In the genomic region with DNA sequence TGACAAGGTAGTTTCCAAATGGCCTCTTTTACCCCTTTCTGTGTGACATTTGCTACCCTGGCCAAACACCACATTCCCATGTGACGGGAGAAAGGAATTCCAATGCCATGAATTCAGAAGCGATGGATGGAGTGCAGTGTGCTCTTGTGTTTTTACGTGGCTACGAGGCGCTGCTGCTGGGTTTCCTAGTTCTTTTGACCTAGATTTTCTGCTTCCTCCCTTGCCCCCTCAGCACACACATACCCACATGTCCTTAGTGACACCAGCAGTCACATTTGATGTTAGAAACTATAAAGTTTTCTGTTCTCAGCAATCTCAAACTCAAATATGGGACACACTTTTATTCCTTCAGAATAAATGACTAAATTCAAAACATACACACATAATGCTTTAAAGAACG, we compare ENCODE assay signal across 25 cellular contexts. TPM values are rescaled to one million over a fixed set of nuclear protein-coding genes. Genes with fewer than 3 reads are reported as not detected.
A peak's percentile ranks its signal among the peaks of the same experiment; 100 is the strongest.
DNase-seq lines count a peak whose midpoint lies in the region; ATAC-seq, FAIRE-seq and TF ChIP-seq lines count a peak whose summit lies in the region.
"Had no signal": no experiment of that assay in that cellular context is flagged by ENCODE, and none has a peak within 500 bp of the region (broad histone marks: within the 10 kb centered on the region; RNA-seq: fewer than 3 reads in every experiment).

No MANE protein-coding gene starts in this region.

- 81% methylated on average over 6 of the region's 6 CpGs for WGBS in K562 (ENCODE audit: insufficient coverage, low coverage, missing lambda C conversion rate)

- H3K4me1 ChIP-seq in Loucy (ENCODE audit: insufficient read depth, low read length, poor library complexity, severe bottlenecking) = peaks cover 98% of the 10 kb centered on the region
- H3K4me1 ChIP-seq in K562 (replicated peaks in 1 of 2; ENCODE audit: control insufficient read depth in 2 of 2, insufficient read depth in 2 of 2, low read length in 2 of 2) = peaks cover 9 to 49% of the 10 kb centered on the region in 2 experiments; a peak in 3 of 5 replicates

- no peaks in the 10 kb centered on the region for H3K9me3 ChIP-seq in Loucy (ENCODE audit: insufficient read depth, low read depth, low read length)
- no peaks in the 10 kb centered on the region for H3K9me3 ChIP-seq in K562 (replicated peaks; ENCODE audit: control insufficient read depth, insufficient read depth, low read depth, low read length)
- H3K9me3 ChIP-seq: MG63, neutrophil had no signal

- peaks cover 82% of the 10 kb centered on the region for H3K36me3 Mint-ChIP-seq in activated T-cell treated with anti-CD3 and anti-CD28 coated beads, Interleukin-2, amount 50 U/mL, for 24 hours (ENCODE audit: low read depth)
- H3K36me3 Mint-ChIP-seq in stimulated activated memory B cell treated with anti-CD40 and anti-IgM and Interleukin-4, amounts not matched to agents 10 μg/mL and 1 μg/mL and 100 μg/mL, for 72 hours = peaks cover 7% of the 10 kb centered on the region

- no peak for TF ChIP-seq POLR2A in K562 (conservative IDR thresholded peaks at IDR 0.05)

- BruUV-seq in K562 (replicated peaks; lab: Mats Ljungman, UMichigan) = no TSS peak

- POLR2A ChIA-PET in K562 (lab: Yijun Ruan, JAX) = interaction anchor here (1.5 to 2.2 kb wide), 3 partner anchors 9 to 376 kb away, joined by 5 to 12 read pairs (median 5); no protein-coding TSS in a partner anchor

- TF ChIP-seq RAD21 in K562 (CRISPR knock-in tag; conservative IDR thresholded peaks at IDR 0.05 in 1 of 2, IDR thresholded peaks at IDR 0.05 in 1 of 2) = no peak

- H3K36me3 ChIP-seq in Loucy (ENCODE audit: insufficient read depth, low read length) (peaks cover 72% of the 10 kb centered on the region), K562 (ENCODE audit: control insufficient read depth, insufficient read depth, low read length) (peaks cover 80% of the 10 kb centered on the region; the same call in 2 of the 3 replicates)
- H3K36me3 ChIP-seq: MG63, neutrophil had no signal

- H3K79me2 ChIP-seq in Loucy (ENCODE audit: insufficient read depth, low read length) = peaks cover 71% of the 10 kb centered on the region
- peaks cover 71% of the 10 kb centered on the region for H3K79me2 ChIP-seq in K562 (ENCODE audit: control insufficient read depth, insufficient read depth, low read length)

- H3K9ac ChIP-seq in Loucy (ENCODE audit: low read depth, low read length, poor library complexity, severe bottlenecking) (peak overlapping the region; percentile 71), K562 (ENCODE audit: insufficient read depth in 1 of 2, low read depth in 2 of 2, low read length in 2 of 2) (peak overlapping the region in 1 of 2 experiments; percentile 28; a peak in 1 of 4 replicates)

- no peaks in the 10 kb centered on the region for H3K9me3 Mint-ChIP-seq in activated T-cell treated with anti-CD3 and anti-CD28 coated beads, Interleukin-2, amount 50 U/mL, for 24 hours
- H3K9me3 Mint-ChIP-seq in stimulated activated memory B cell treated with anti-CD40 and anti-IgM and Interleukin-4, amounts not matched to agents 10 μg/mL and 1 μg/mL and 100 μg/mL, for 72 hours = no peaks in the 10 kb centered on the region
- H3K9me3 Mint-ChIP-seq: activated T-helper 1 cell treated with anti-CD3 and anti-CD28 coated beads, Interleukin-12 subunit alpha, Interleukin-12 subunit beta, Interleukin-2, Interleukin-4 antibody, amounts not matched to agents 30 ng/mL and 10 ng/mL and 1 ng/mL, durations not matched to agents 14 hours and 24 hours and 36 hours had no signal

- H3K4me2 ChIP-seq in Loucy (ENCODE audit: low read depth, low read length, poor library complexity, severe bottlenecking) (peak overlapping the region; percentile 64), K562 (ENCODE audit: insufficient read depth, low read length) (peak overlapping the region; percentile 28; the same call in 1 of the 2 replicates)

- peaks cover 28% of the 10 kb centered on the region for H3F3A ChIP-seq in Loucy (ENCODE audit: low read depth)

- H3K4me1 Mint-ChIP-seq in activated T-cell treated with anti-CD3 and anti-CD28 coated beads, Interleukin-2, amount 50 U/mL, for 24 hours (ENCODE audit: low read depth) = peaks cover 92% of the 10 kb centered on the region
- peaks cover 45% of the 10 kb centered on the region for H3K4me1 Mint-ChIP-seq in stimulated activated memory B cell treated with anti-CD40 and anti-IgM and Interleukin-4, amounts not matched to agents 10 μg/mL and 1 μg/mL and 100 μg/mL, for 72 hours

- TF ChIP-seq EP300 in K562 (IDR thresholded peaks at IDR 0.05; ENCODE audit: low read length) = no peak

- CTCF ChIA-PET in K562 (lab: Yijun Ruan, JAX; ENCODE audit: low intra/inter-chr PET ratio) = no interaction called here

- H3K27me3 ChIP-seq in Loucy (ENCODE audit: insufficient read depth, low read length, poor library complexity, severe bottlenecking) = no peaks in the 10 kb centered on the region
- no peaks in the 10 kb centered on the region for H3K27me3 ChIP-seq in K562 (ENCODE audit: control insufficient read depth in 2 of 2, insufficient read depth in 2 of 2, low read length in 2 of 2)
- H3K27me3 ChIP-seq: MG63 had no signal

- no peaks in the 10 kb centered on the region for H3K9me1 ChIP-seq in K562 (ENCODE audit: control insufficient read depth, insufficient read depth, low read length)

- in situ Hi-C loops in K562 (cut with MboI) = no loop called here

- peak overlapping the region; percentile 32 for H3K4me3 Mint-ChIP-seq in activated T-cell treated with anti-CD3 and anti-CD28 coated beads, Interleukin-2, amount 50 U/mL, for 24 hours
- no peak overlapping the region for H3K4me3 Mint-ChIP-seq in stimulated activated memory B cell treated with anti-CD40 and anti-IgM and Interleukin-4, amounts not matched to agents 10 μg/mL and 1 μg/mL and 100 μg/mL, for 72 hours

- no peak for TF ChIP-seq CTCF in Loucy (conservative IDR thresholded peaks at IDR 0.05; ENCODE audit: low read length)
- TF ChIP-seq CTCF in K562 (IDR thresholded peaks at IDR 0.05 in 2 of 3, conservative IDR thresholded peaks at IDR 0.05 in 1 of 3; ENCODE audit: insufficient read depth in 2 of 3, low read depth in 1 of 3, low read length in 3 of 3) = no peak

- H4K20me1 ChIP-seq in Loucy (ENCODE audit: insufficient read depth, low read length, poor library complexity, severe bottlenecking) (no peaks in the 10 kb centered on the region), K562 (replicated peaks; ENCODE audit: control insufficient read depth, insufficient read depth, low read length) (no peaks in the 10 kb centered on the region)

- no peak overlapping the region; the same call in 2 of the 3 replicates for H3K27ac ChIP-seq in K562 (ENCODE audit: extremely low read depth, low read depth, low read length)
- H3K27ac ChIP-seq: neutrophil had no signal

- H3K27me3 Mint-ChIP-seq in activated T-cell treated with anti-CD3 and anti-CD28 coated beads, Interleukin-2, amount 50 U/mL, for 24 hours = no peaks in the 10 kb centered on the region
- H3K27me3 Mint-ChIP-seq in stimulated activated memory B cell treated with anti-CD40 and anti-IgM and Interleukin-4, amounts not matched to agents 10 μg/mL and 1 μg/mL and 100 μg/mL, for 72 hours = peaks cover 15% of the 10 kb centered on the region

- no peaks in the 10 kb centered on the region for H3K9me2 ChIP-seq in Loucy (replicated peaks; ENCODE audit: low read depth, low read length)

- no peak overlapping the region for H2AFZ ChIP-seq in Loucy (ENCODE audit: low read length)
- H2AFZ ChIP-seq in K562 (ENCODE audit: low read depth, low read length) = no peak overlapping the region

- DNase-seq in activated T-cell treated with anti-CD3 and anti-CD28 coated beads, Interleukin-2, amount 50 U/mL, for 24 hours = no peak
- DNase-seq in activated T-cell treated with anti-CD3 and anti-CD28 coated beads, Interleukin-2, amount 50 U/mL, for 1 hour = no peak
- DNase-seq in K562 (ENCODE audit: extremely low read depth in 1 of 4, low spot score in 3 of 4) = no peak
- no peak for DNase-seq in islet precursor cell
- no peak for DNase-seq in DMS114 treated with DMSO at 0.1 percent for 48 hours (lab: John Stamatoyannopoulos, UW; ENCODE audit: unreplicated experiment)
- DNase-seq in effector CD4-positive, alpha-beta T cell = no peak
- DNase-seq: activated CD4-positive, alpha-beta T cell treated with anti-CD3 and anti-CD28 coated beads for 4 hours; C1 segment of cervical spinal cord; dermis blood vessel endothelial cell; DMS153; GDM1; hippocampal formation; MG63; NCI-H146; NCI-H748 treated with DMSO at 0.1 percent for 48 hours had no signal

- peak overlapping the region; percentile 27 for H3K4me3 ChIP-seq in Loucy (ENCODE audit: low read length, poor library complexity, severe bottlenecking)
- no peak overlapping the region for H3K4me3 ChIP-seq in K562
- H3K4me3 ChIP-seq: MG63 had no signal

- intact Hi-C loops in K562 (cut with micrococcal nuclease) = no loop called here

- no peak for FAIRE-seq in K562 (lab: Jason Lieb, UNC)
- FAIRE-seq: islet of Langerhans had no signal

- H3K27ac Mint-ChIP-seq in activated T-cell treated with anti-CD3 and anti-CD28 coated beads, Interleukin-2, amount 50 U/mL, for 24 hours = peak overlapping the region; percentile 86
- H3K27ac Mint-ChIP-seq in stimulated activated memory B cell treated with anti-CD40 and anti-IgM and Interleukin-4, amounts not matched to agents 10 μg/mL and 1 μg/mL and 100 μg/mL, for 72 hours = peak overlapping the region; percentile 0

- no peak for ATAC-seq in K562
- no peak for ATAC-seq in stimulated activated memory B cell treated with anti-CD40 and anti-IgM and Interleukin-4, amounts not matched to agents 10 μg/mL and 1 μg/mL and 100 μg/mL, for 72 hours
- ATAC-seq: SK-N-SH treated with all-trans-retinoic acid at 6 μM for 48 hours had no signal

RNA-seq across cellular contexts. Expression of gene TMA7B, which starts 7.8 kb away (rescaled TPM):
- 16.1 and 33.1 TPM in 2 replicates for total RNA-seq in K562 (2011; cell fraction: chromatin; rRNA removed; ENCODE audit: low replicate concordance)
- total RNA-seq in K562 (2011; cell fraction: nucleolus; rRNA removed) = 8.2 and 8.4 TPM in 2 replicates
- 15.8 and 17.9 TPM in 2 replicates for total RNA-seq in K562 (2011; cell fraction: nucleoplasm; rRNA removed)
- total RNA-seq in K562 (2014; rRNA removed) (12.0 and 14.2 TPM in 2 replicates), K562 (2014; rRNA removed; fragmentation: Illumina TruSeq; extraction: Trizol) (13.9 and 17.0 TPM in 2 replicates), K562 (2015; rRNA removed; fragmentation: Illumina TruSeq; extraction: Trizol) (5.3 and 5.6 TPM in 2 replicates), K562 (2021) (11.2 and 12.8 TPM in 2 replicates)
- polyA plus RNA-seq in K562 (2011; rRNA removed) (3.2 and 10.9 TPM in 2 replicates), K562 (2014; fragmentation: Illumina TruSeq; extraction: Trizol) (9.4 and 11.8 TPM in 2 replicates), K562 (2014; fragmentation: Nextera tagmentation; extraction: Ambion mirVana) (1 to 10 TPM; 5.7 to 8.7 TPM), K562 (2014; rRNA removed) (13.2 and 14.5 TPM in 2 replicates)
- polyA plus RNA-seq in K562 (2011; cell fraction: cytosol; rRNA removed) = 1.0 and 1.5 TPM in 2 replicates
- 1.7 and 4.9 TPM in 2 replicates for polyA plus RNA-seq in K562 (2011; cell fraction: nucleus; rRNA removed)
- 4.9 and 8.2 TPM in 2 replicates for polyA plus RNA-seq in K562 (2012)
- polyA minus RNA-seq in K562 (2011; rRNA and poly(A)+ RNA removed) = 4.7 and 10.9 TPM in 2 replicates
- polyA minus RNA-seq in K562 (2011; cell fraction: cytosol; rRNA and poly(A)+ RNA removed) = 1.0 and 3.1 TPM in 2 replicates
- polyA minus RNA-seq in K562 (2011; cell fraction: nucleus; rRNA and poly(A)+ RNA removed) = 2.2 and 2.6 TPM in 2 replicates
- total RNA-seq: A673, cardiac septum, dermis blood vessel endothelial cell, fibroblast of villous mesenchyme had no signal

RNA-seq across cellular contexts. Expression of gene FAM83F, which starts 42.4 kb away (rescaled TPM):
- total RNA-seq in K562 (2011; cell fraction: chromatin; rRNA removed; ENCODE audit: low replicate concordance) = 0.04 and 0.25 TPM in 2 replicates
- total RNA-seq in K562 (2011; cell fraction: nucleolus; rRNA removed) = under 0.01 and 0.17 TPM in 2 replicates
- 0.07 and 0.15 TPM in 2 replicates for total RNA-seq in K562 (2011; cell fraction: nucleoplasm; rRNA removed)
- total RNA-seq in K562 (2014; rRNA removed) = 0.04 and 0.05 TPM in 2 replicates
- 0.03 and 0.04 TPM in 2 replicates for total RNA-seq in K562 (2014; rRNA removed; fragmentation: Illumina TruSeq; extraction: Trizol)
- total RNA-seq in K562 (2015; rRNA removed; fragmentation: Illumina TruSeq; extraction: Trizol) = under 0.01 and 0.04 TPM in 2 replicates
- total RNA-seq in K562 (2021) = 0.07 and 0.13 TPM in 2 replicates
- polyA plus RNA-seq in K562 (2011; rRNA removed) = 0.03 and 0.10 TPM in 2 replicates
- polyA plus RNA-seq in K562 (2011; cell fraction: cytosol; rRNA removed) = 0.01 and 0.03 TPM in 2 replicates
- 0.03 and 0.18 TPM in 2 replicates for polyA plus RNA-seq in K562 (2011; cell fraction: nucleus; rRNA removed)
- polyA plus RNA-seq in K562 (2012) = 0.01 and 0.07 TPM in 2 replicates
- 0.03 TPM in 1 of 2 replicates, not detected in the other for polyA plus RNA-seq in K562 (2014; fragmentation: Illumina TruSeq; extraction: Trizol)
- polyA plus RNA-seq in K562 (2014; fragmentation: Nextera tagmentation; extraction: Ambion mirVana) = under 1 TPM in 1 of 2 experiments, not detected in 1; 0.01 TPM
- 0.04 and 0.05 TPM in 2 replicates for polyA plus RNA-seq in K562 (2014; rRNA removed)
- 0.06 and 0.07 TPM in 2 replicates for polyA minus RNA-seq in K562 (2011; rRNA and poly(A)+ RNA removed)
- polyA minus RNA-seq in K562 (2011; cell fraction: cytosol; rRNA and poly(A)+ RNA removed) = not detected in 2 replicates
- 0.11 and 0.67 TPM in 2 replicates for polyA minus RNA-seq in K562 (2011; cell fraction: nucleus; rRNA and poly(A)+ RNA removed)
- total RNA-seq: A673, fibroblast of villous mesenchyme had no signal

RNA-seq across cellular contexts. Expression of gene GRAP2, which starts 51.5 kb away (rescaled TPM):
- 119 and 120 TPM in 2 replicates for total RNA-seq in K562 (2011; cell fraction: chromatin; rRNA removed; ENCODE audit: low replicate concordance)
- total RNA-seq in K562 (2011; cell fraction: nucleolus; rRNA removed) = 83.6 and 92.2 TPM in 2 replicates
- 114 and 167 TPM in 2 replicates for total RNA-seq in K562 (2011; cell fraction: nucleoplasm; rRNA removed)
- total RNA-seq in K562 (2014; rRNA removed) = 67.9 and 83.1 TPM in 2 replicates
- 43.0 and 46.6 TPM in 2 replicates for total RNA-seq in K562 (2014; rRNA removed; fragmentation: Illumina TruSeq; extraction: Trizol)
- 29.5 and 30.2 TPM in 2 replicates for total RNA-seq in K562 (2015; rRNA removed; fragmentation: Illumina TruSeq; extraction: Trizol)
- total RNA-seq in K562 (2021) = 62.2 and 71.4 TPM in 2 replicates
- 22.0 and 60.4 TPM in 2 replicates for polyA plus RNA-seq in K562 (2011; rRNA removed)
- 20.3 and 83.5 TPM in 2 replicates for polyA plus RNA-seq in K562 (2011; cell fraction: cytosol; rRNA removed)
- polyA plus RNA-seq in K562 (2011; cell fraction: nucleus; rRNA removed) = 34.5 and 117 TPM in 2 replicates
- polyA plus RNA-seq in K562 (2012) = 57.6 and 120 TPM in 2 replicates
- polyA plus RNA-seq in K562 (2014; fragmentation: Illumina TruSeq; extraction: Trizol) = 67.6 and 69.5 TPM in 2 replicates
- 1 to 10 TPM; 4.8 to 8.8 TPM for polyA plus RNA-seq in K562 (2014; fragmentation: Nextera tagmentation; extraction: Ambion mirVana)
- polyA plus RNA-seq in K562 (2014; rRNA removed) = 76.8 and 88.7 TPM in 2 replicates
- 22.0 and 65.1 TPM in 2 replicates for polyA minus RNA-seq in K562 (2011; rRNA and poly(A)+ RNA removed)
- 15.4 and 43.7 TPM in 2 replicates for polyA minus RNA-seq in K562 (2011; cell fraction: cytosol; rRNA and poly(A)+ RNA removed)
- polyA minus RNA-seq in K562 (2011; cell fraction: nucleus; rRNA and poly(A)+ RNA removed) = 24.7 and 46.7 TPM in 2 replicates
- total RNA-seq: A673, dermis blood vessel endothelial cell had no signal

RNA-seq across cellular contexts. Expression of gene ENTHD1, which starts 58.8 kb away (rescaled TPM):
- total RNA-seq in K562 (2011; cell fraction: chromatin; rRNA removed; ENCODE audit: low replicate concordance) = 0.25 TPM in 1 of 2 replicates, not detected in the other
- total RNA-seq in K562 (2011; cell fraction: nucleolus; rRNA removed) = not detected in 2 replicates
- not detected in 2 replicates for total RNA-seq in K562 (2011; cell fraction: nucleoplasm; rRNA removed)
- 0.18 and 0.29 TPM in 2 replicates for total RNA-seq in K562 (2014; rRNA removed)
- 0.29 and 0.36 TPM in 2 replicates for total RNA-seq in K562 (2014; rRNA removed; fragmentation: Illumina TruSeq; extraction: Trizol)
- 0.43 and 0.75 TPM in 2 replicates for total RNA-seq in K562 (2015; rRNA removed; fragmentation: Illumina TruSeq; extraction: Trizol)
- total RNA-seq in K562 (2021) = 0.20 and 0.22 TPM in 2 replicates
- polyA plus RNA-seq in K562 (2011; rRNA removed) = 0.05 and 0.13 TPM in 2 replicates
- polyA plus RNA-seq in K562 (2011; cell fraction: cytosol; rRNA removed) = 0.07 TPM in 1 of 2 replicates, not detected in the other
- not detected in 2 replicates for polyA plus RNA-seq in K562 (2011; cell fraction: nucleus; rRNA removed)
- polyA plus RNA-seq in K562 (2012) = 0.27 and 0.35 TPM in 2 replicates
- 0.25 and 0.37 TPM in 2 replicates for polyA plus RNA-seq in K562 (2014; fragmentation: Illumina TruSeq; extraction: Trizol)
- polyA plus RNA-seq in K562 (2014; fragmentation: Nextera tagmentation; extraction: Ambion mirVana) = under 1 TPM; 0.27 to 0.35 TPM
- polyA plus RNA-seq in K562 (2014; rRNA removed) = 0.23 and 0.98 TPM in 2 replicates
- 0.25 TPM in 1 of 2 replicates, not detected in the other for polyA minus RNA-seq in K562 (2011; rRNA and poly(A)+ RNA removed)
- not detected in 2 replicates for polyA minus RNA-seq in K562 (2011; cell fraction: cytosol; rRNA and poly(A)+ RNA removed)
- polyA minus RNA-seq in K562 (2011; cell fraction: nucleus; rRNA and poly(A)+ RNA removed) = not detected in 2 replicates
- total RNA-seq: A673, cardiac septum, dermis blood vessel endothelial cell, fibroblast of villous mesenchyme, lower leg skin had no signal
